ENCODE assay signal across 27 cellular contexts in genomic region chr4:15525080-15525479, GRCh38. TPM values are rescaled to one million over a fixed set of nuclear protein-coding genes. Genes with fewer than 3 reads are reported as not detected.
DNase-seq lines count a peak whose midpoint lies in the region; ATAC-seq, FAIRE-seq and TF ChIP-seq lines count a peak whose summit lies in the region.
"Had no signal": no experiment of that assay in that cellular context is flagged by ENCODE, and none has a peak within 500 bp of the region (broad histone marks: within the 10 kb centered on the region; RNA-seq: fewer than 3 reads in every experiment).

No MANE protein-coding gene starts in this region.

- H2AFZ ChIP-seq in K562 (ENCODE audit: low read depth, low read length): peak overlapping the region; percentile 30; the same call in 1 of the 2 replicates
- H2AFZ ChIP-seq: neural progenitor cell had no signal

- ATAC-seq in K562: no peak
- ATAC-seq in left lung: peak; percentile 92
- ATAC-seq in upper lobe of right lung: peak; percentile 80
- ATAC-seq: activated CD8-positive, alpha-beta T cell treated with anti-CD3 and anti-CD28 coated beads, Interleukin-2, amount 10 ng/mL, durations not matched to agents 7 days and 5 days; GM12878; sciatic nerve; SK-N-SH treated with all-trans-retinoic acid at 6 μM for 48 hours had no signal

- H3K9ac ChIP-seq in K562 (ENCODE audit: insufficient read depth in 1 of 2, low read depth in 2 of 2, low read length in 2 of 2): no peak overlapping the region
- H3K9ac ChIP-seq: neural progenitor cell had no signal

- WGBS in K562 (ENCODE audit: insufficient coverage, low coverage, missing lambda C conversion rate): 58% methylated on average over 2 of the region's 2 CpGs

- H3K4me2 ChIP-seq in K562 (ENCODE audit: insufficient read depth, low read length): no peak overlapping the region
- H3K4me2 ChIP-seq: neural progenitor cell had no signal

- no peaks in the 10 kb centered on the region for H3K9me1 ChIP-seq in K562 (ENCODE audit: control insufficient read depth, insufficient read depth, low read length)

- H3K79me2 ChIP-seq in K562 (ENCODE audit: control insufficient read depth, insufficient read depth, low read length): no peaks in the 10 kb centered on the region

- no peaks in the 10 kb centered on the region for H4K20me1 ChIP-seq in K562 (replicated peaks; ENCODE audit: control insufficient read depth, insufficient read depth, low read length)

- H3K36me3 ChIP-seq in K562 (ENCODE audit: control insufficient read depth, insufficient read depth, low read length) (no peaks in the 10 kb centered on the region), left lung (no peaks in the 10 kb centered on the region), upper lobe of right lung (no peaks in the 10 kb centered on the region)
- H3K36me3 ChIP-seq: neural progenitor cell had no signal

- H3K27ac ChIP-seq in K562 (ENCODE audit: extremely low read depth, low read depth, low read length) (no peak overlapping the region), left lung (no peak overlapping the region), upper lobe of right lung (no peak overlapping the region)
- H3K27ac ChIP-seq: dorsolateral prefrontal cortex, neural progenitor cell had no signal

- H3K4me1 ChIP-seq in K562 (replicated peaks in 1 of 2; ENCODE audit: control insufficient read depth in 2 of 2, insufficient read depth in 2 of 2, low read length in 2 of 2): peaks cover 0 to 25% of the 10 kb centered on the region in 2 experiments; a peak in 3 of 5 replicates
- H3K4me1 ChIP-seq in left lung: no peaks in the 10 kb centered on the region
- no peaks in the 10 kb centered on the region for H3K4me1 ChIP-seq in upper lobe of right lung
- H3K4me1 ChIP-seq: neural progenitor cell had no signal

- CTCF ChIA-PET in K562 (lab: Yijun Ruan, JAX; ENCODE audit: low intra/inter-chr PET ratio): no interaction called here

- POLR2A ChIA-PET in K562 (lab: Yijun Ruan, JAX): no interaction called here

- FAIRE-seq in K562 (lab: Jason Lieb, UNC) (no peak), frontal cortex (lab: Jason Lieb, UNC) (no peak)
- FAIRE-seq: GM12878, islet of Langerhans had no signal

- no TSS peak for BruUV-seq in K562 (replicated peaks; lab: Mats Ljungman, UMichigan)

- TF ChIP-seq POLR2A in K562 (conservative IDR thresholded peaks at IDR 0.05): no peak

- H3K9me3 ChIP-seq in K562 (replicated peaks; ENCODE audit: control insufficient read depth, insufficient read depth, low read depth, low read length): no peaks in the 10 kb centered on the region
- no peaks in the 10 kb centered on the region for H3K9me3 ChIP-seq in left lung
- H3K9me3 ChIP-seq in upper lobe of right lung: no peaks in the 10 kb centered on the region

- H3K27me3 ChIP-seq in K562 (ENCODE audit: control insufficient read depth in 2 of 2, insufficient read depth in 2 of 2, low read length in 2 of 2): no peaks in the 10 kb centered on the region
- no peaks in the 10 kb centered on the region for H3K27me3 ChIP-seq in left lung
- no peaks in the 10 kb centered on the region for H3K27me3 ChIP-seq in upper lobe of right lung
- H3K27me3 ChIP-seq: dorsolateral prefrontal cortex, neural progenitor cell had no signal

- H3K4me3 ChIP-seq in K562: no peak overlapping the region
- H3K4me3 ChIP-seq in left lung: no peak overlapping the region
- H3K4me3 ChIP-seq in upper lobe of right lung: no peak overlapping the region
- H3K4me3 ChIP-seq: dorsolateral prefrontal cortex, GM12878, neural progenitor cell had no signal

- TF ChIP-seq EP300 in K562 (IDR thresholded peaks at IDR 0.05; ENCODE audit: low read length): no peak

- peak; percentile 7 for DNase-seq in NCI-H2171 treated with DMSO at 0.1 percent for 48 hours (lab: John Stamatoyannopoulos, UW)
- no peak for DNase-seq in NCI-H2171 (lab: John Stamatoyannopoulos, UW)
- no peak for DNase-seq in K562 (ENCODE audit: extremely low read depth in 1 of 4, low spot score in 3 of 4)
- DNase-seq in left lung: no peak
- DNase-seq in upper lobe of right lung: no peak
- no peak for DNase-seq in activated CD4-positive, alpha-beta T cell treated with anti-CD3 and anti-CD28 coated beads, Interleukin-2, amount 50 U/mL, for 4 hours
- DNase-seq in frontal cortex (ENCODE audit: low spot score in 2 of 2): no peak
- no peak for DNase-seq in cerebellum (ENCODE audit: low spot score)
- DNase-seq: 8988T; activated CD8-positive, alpha-beta T cell treated with anti-CD3 and anti-CD28 coated beads, Interleukin-2, amount 10 ng/mL, durations not matched to agents 7 days and 5 days; activated gamma-delta T cell; activated T-cell treated with anti-CD3 and anti-CD28 coated beads for 4 hours; dorsolateral prefrontal cortex; EL; Karpas-422; NCI-H1048; NCI-H187; NCI-H2227 treated with DMSO at 0.1 percent for 48 hours; posterior cingulate gyrus; RPMI8226; stimulated activated naive CD4-positive, alpha-beta T cell; T-helper 2 cell had no signal

- no peak for TF ChIP-seq CTCF in K562 (IDR thresholded peaks at IDR 0.05 in 2 of 3, conservative IDR thresholded peaks at IDR 0.05 in 1 of 3; ENCODE audit: insufficient read depth in 2 of 3, low read depth in 1 of 3, low read length in 3 of 3)
- no peak for TF ChIP-seq CTCF in left lung (IDR thresholded peaks at IDR 0.05)
- TF ChIP-seq CTCF in upper lobe of right lung (IDR thresholded peaks at IDR 0.05): no peak

- TF ChIP-seq RAD21 in K562 (CRISPR knock-in tag; conservative IDR thresholded peaks at IDR 0.05 in 1 of 2, IDR thresholded peaks at IDR 0.05 in 1 of 2): no peak

- intact Hi-C loops in K562 (cut with micrococcal nuclease) (loop anchor here (5.0 kb wide), 2 partner anchors 43 to 127 kb away; no protein-coding TSS in a partner anchor), left lung (cut with DNase I) (no loop called here), upper lobe of right lung (cut with DNase I) (no loop called here)

- in situ Hi-C loops in K562 (cut with MboI): no loop called here

TF ChIP-seq in K562, 482 proteins besides CTCF, POLR2A, EP300 and RAD21:
- TF ChIP-seq SETDB1 (IDR thresholded peaks at IDR 0.05; ENCODE audit: low read length) (no peak), TAF1 (IDR thresholded peaks at IDR 0.05; ENCODE audit: control insufficient read depth, extremely low read depth, insufficient read depth, low read length, severe bottlenecking) (no peak), ZNF589 (CRISPR knock-in tag; IDR thresholded peaks at IDR 0.05; ENCODE audit: low read depth) (no peak), ZNF280B (CRISPR knock-in tag; IDR thresholded peaks at IDR 0.05) (no peak), SMAD4 (CRISPR knock-in tag; conservative IDR thresholded peaks at IDR 0.05) (no peak), ZNF449 (CRISPR knock-in tag; IDR thresholded peaks at IDR 0.05) (no peak), CXXC5 (CRISPR knock-in tag; IDR thresholded peaks at IDR 0.05) (no peak), ZFP30 (CRISPR knock-in tag; IDR thresholded peaks at IDR 0.05; ENCODE audit: borderline replicate concordance) (no peak), SRSF3 (IDR thresholded peaks at IDR 0.05; ENCODE audit: insufficient read depth, low read length) (no peak), BACH1 (tag; IDR thresholded peaks at IDR 0.05) (no peak)

RNA-seq across cellular contexts. Expression of gene CC2D2A, which starts 55.4 kb away (rescaled TPM):
- total RNA-seq in K562 (2011; cell fraction: chromatin; rRNA removed; ENCODE audit: low replicate concordance): 0.51 and 1.1 TPM in 2 replicates
- total RNA-seq in K562 (2011; cell fraction: nucleolus; rRNA removed): 0.33 and 2.9 TPM in 2 replicates
- total RNA-seq in K562 (2011; cell fraction: nucleoplasm; rRNA removed): 0.81 and 1.1 TPM in 2 replicates
- 1.6 and 2.5 TPM in 2 replicates for total RNA-seq in K562 (2014; rRNA removed)
- total RNA-seq in K562 (2014; rRNA removed; fragmentation: Illumina TruSeq; extraction: Trizol): 1.6 TPM in 2 replicates
- 1.8 and 2.1 TPM in 2 replicates for total RNA-seq in K562 (2015; rRNA removed; fragmentation: Illumina TruSeq; extraction: Trizol)
- total RNA-seq in K562 (2021): 1.7 TPM in 2 replicates
- 0.15 and 0.36 TPM in 2 replicates for polyA plus RNA-seq in K562 (2011; rRNA removed)
- 0.03 and 0.09 TPM in 2 replicates for polyA plus RNA-seq in K562 (2011; cell fraction: cytosol; rRNA removed)
- 0.11 and 0.30 TPM in 2 replicates for polyA plus RNA-seq in K562 (2011; cell fraction: nucleus; rRNA removed)
- polyA plus RNA-seq in K562 (2012): 1.6 and 5.1 TPM in 2 replicates
- 1.6 and 2.8 TPM in 2 replicates for polyA plus RNA-seq in K562 (2014; fragmentation: Illumina TruSeq; extraction: Trizol)
- 1 to 10 TPM; 1.1 to 1.7 TPM for polyA plus RNA-seq in K562 (2014; fragmentation: Nextera tagmentation; extraction: Ambion mirVana)
- 1.0 and 2.0 TPM in 2 replicates for polyA plus RNA-seq in K562 (2014; rRNA removed)
- polyA minus RNA-seq in K562 (2011; rRNA and poly(A)+ RNA removed): 0.12 and 0.67 TPM in 2 replicates
- polyA minus RNA-seq in K562 (2011; cell fraction: cytosol; rRNA and poly(A)+ RNA removed): not detected in 2 replicates
- polyA minus RNA-seq in K562 (2011; cell fraction: nucleus; rRNA and poly(A)+ RNA removed): 0.56 and 1.2 TPM in 2 replicates
- total RNA-seq in left lung: 10 to 100 TPM; 22.8 to 25.0 TPM
- total RNA-seq in upper lobe of right lung: 15.5 TPM
- 18.8 TPM for total RNA-seq in frontal cortex
- 27.2 TPM for total RNA-seq in cerebellum
- total RNA-seq: activated CD8-positive, alpha-beta T cell treated with anti-CD3 and anti-CD28 coated beads, Interleukin-2, amount 10 ng/mL, durations not matched to agents 7 days and 5 days had no signal
